ENCODE assay signal across 10 cellular contexts in genomic region chr2:106565599-106565998, GRCh38.
"Had no signal": no experiment of that assay in that cellular context is flagged by ENCODE, and none has a peak within 500 bp of the region (broad histone marks: within the 10 kb centered on the region; RNA-seq: fewer than 3 reads in every experiment).

No MANE protein-coding gene starts in this region.

- H3K4me3 Mint-ChIP-seq: activated CD4-positive, alpha-beta T cell treated with anti-CD3 and anti-CD28 coated beads, Interleukin-2, amount 10 ng/mL, durations not matched to agents 7 days and 5 days; activated CD8-positive, alpha-beta memory T cell treated with anti-CD3 and anti-CD28 coated beads, Interleukin-2, amount 10 ng/mL, durations not matched to agents 7 days and 5 days; central memory CD8-positive, alpha-beta T cell had no signal

- H3K4me1 Mint-ChIP-seq: activated CD8-positive, alpha-beta memory T cell treated with anti-CD3 and anti-CD28 coated beads, Interleukin-2, amount 10 ng/mL, durations not matched to agents 7 days and 5 days; central memory CD8-positive, alpha-beta T cell had no signal

- H3K27ac Mint-ChIP-seq: activated CD4-positive, alpha-beta T cell treated with anti-CD3 and anti-CD28 coated beads, Interleukin-2, amount 10 ng/mL, durations not matched to agents 7 days and 5 days; activated CD8-positive, alpha-beta memory T cell treated with anti-CD3 and anti-CD28 coated beads, Interleukin-2, amount 10 ng/mL, durations not matched to agents 7 days and 5 days; T-cell had no signal

- H3K36me3 Mint-ChIP-seq: activated CD8-positive, alpha-beta memory T cell treated with anti-CD3 and anti-CD28 coated beads, Interleukin-2, amount 10 ng/mL, durations not matched to agents 7 days and 5 days; T-cell had no signal

- DNase-seq: activated CD4-positive, alpha-beta T cell treated with anti-CD3 and anti-CD28 coated beads, Interleukin-2, amount 10 ng/mL, durations not matched to agents 7 days and 5 days; activated CD8-positive, alpha-beta memory T cell treated with anti-CD3 and anti-CD28 coated beads, Interleukin-2, amount 10 ng/mL, durations not matched to agents 7 days and 5 days; cortex of kidney; effector CD8-positive, alpha-beta T cell; midbrain; small intestine; T-cell; transverse colon had no signal

- H3K27me3 Mint-ChIP-seq: activated CD4-positive, alpha-beta T cell treated with anti-CD3 and anti-CD28 coated beads, Interleukin-2, amount 10 ng/mL, durations not matched to agents 7 days and 5 days had no signal

- H3K9me3 Mint-ChIP-seq: activated CD4-positive, alpha-beta T cell treated with anti-CD3 and anti-CD28 coated beads, Interleukin-2, amount 10 ng/mL, durations not matched to agents 7 days and 5 days; central memory CD8-positive, alpha-beta T cell; T-cell had no signal

- ATAC-seq: activated CD8-positive, alpha-beta memory T cell treated with anti-CD3 and anti-CD28 coated beads, Interleukin-2, amount 10 ng/mL, durations not matched to agents 7 days and 5 days; gastroesophageal sphincter had no signal
